In genomic region chr1:50700226-50701020, GRCh38 we compare ENCODE assay signal across 14 cellular contexts.
DNase-seq lines count a peak whose midpoint lies in the region; ATAC-seq, FAIRE-seq and TF ChIP-seq lines count a peak whose summit lies in the region.
"Had no signal": no experiment of that assay in that cellular context is flagged by ENCODE, and none has a peak within 500 bp of the region (broad histone marks: within the 10 kb centered on the region; RNA-seq: fewer than 3 reads in every experiment).

No MANE protein-coding gene starts in this region.

- no peaks in the 10 kb centered on the region for H3K79me2 ChIP-seq in smooth muscle cell (ENCODE audit: low read depth)

- no peak for TF ChIP-seq CTCF in VCaP (conservative IDR thresholded peaks at IDR 0.05)
- no peak for TF ChIP-seq CTCF in smooth muscle cell (IDR thresholded peaks at IDR 0.05; ENCODE audit: borderline replicate concordance, insufficient read depth, poor library complexity, severe bottlenecking)

- no peak overlapping the region for H3K4me3 ChIP-seq in smooth muscle cell
- H3K4me3 ChIP-seq: colonic mucosa had no signal

- ATAC-seq in GM19455 (IDR thresholded peaks at IDR 0.05; ENCODE audit: unreplicated experiment) = no peak
- ATAC-seq in GM21528 (IDR thresholded peaks at IDR 0.05; ENCODE audit: low FRiP score, unreplicated experiment) = no peak
- ATAC-seq in HG03432 (IDR thresholded peaks at IDR 0.05; ENCODE audit: unreplicated experiment) = no peak
- ATAC-seq: activated CD8-positive, alpha-beta memory T cell treated with anti-CD3 and anti-CD28 coated beads, Interleukin-2, amount 10 ng/mL, durations not matched to agents 7 days and 5 days; stimulated activated effector memory CD8-positive, alpha-beta T cell treated with anti-CD3 and anti-CD28 coated beads, Interleukin-12 subunit alpha, Interleukin-12 subunit beta, amount 100 ng/mL, for 72 hours had no signal

- DNase-seq in NCI-H2081 treated with DMSO at 0.1 percent for 48 hours (lab: John Stamatoyannopoulos, UW) (peak; percentile 94), iPS-NIHi11 (ENCODE audit: low spot score) (peak; percentile 35), smooth muscle cell (lab: John Stamatoyannopoulos, UW; ENCODE audit: unreplicated experiment) (no peak)
- DNase-seq: activated CD8-positive, alpha-beta memory T cell treated with anti-CD3 and anti-CD28 coated beads, Interleukin-2, amount 10 ng/mL, durations not matched to agents 7 days and 5 days; colonic mucosa; immature natural killer cell; NCI-H526; stimulated activated CD4-positive, alpha-beta T cell treated with anti-CD3 and anti-CD28 coated beads, Interleukin-4, amount 100 ng/mL, for 1 hour had no signal

- H2AFZ ChIP-seq in smooth muscle cell (ENCODE audit: low read depth) = no peak overlapping the region

- no peaks in the 10 kb centered on the region for H3K36me3 ChIP-seq in smooth muscle cell (ENCODE audit: low read depth)
- H3K36me3 ChIP-seq: colonic mucosa had no signal

- H3K27me3 ChIP-seq in smooth muscle cell (ENCODE audit: low read depth) = no peaks in the 10 kb centered on the region
- H3K27me3 ChIP-seq: colonic mucosa had no signal

- no peaks in the 10 kb centered on the region for H3K9me3 ChIP-seq in smooth muscle cell (replicated peaks; ENCODE audit: low read depth)
- H3K9me3 ChIP-seq: colonic mucosa had no signal

- H3K9ac ChIP-seq in smooth muscle cell (ENCODE audit: low read depth) = no peak overlapping the region

- H3F3A ChIP-seq in smooth muscle cell (ENCODE audit: low read depth) = no peaks in the 10 kb centered on the region

- FAIRE-seq in G401.6 (lab: Jason Lieb, UNC) = peak; percentile 23

- H3K27ac ChIP-seq in VCaP (peak overlapping the region; percentile 62), smooth muscle cell (ENCODE audit: low read depth) (no peak overlapping the region)
- H3K27ac ChIP-seq: colonic mucosa had no signal

- whole genome bisulfite sequencing in smooth muscle cell (ENCODE audit: low lambda C conversion rate) = 53% methylated on average over 5 of the region's 5 CpGs

- no peak overlapping the region for H3K4me2 ChIP-seq in smooth muscle cell

- peaks cover 12% of the 10 kb centered on the region for H4K20me1 ChIP-seq in smooth muscle cell (ENCODE audit: low read depth)

- peaks cover 50% of the 10 kb centered on the region for H3K4me1 ChIP-seq in smooth muscle cell (ENCODE audit: low read depth)
- H3K4me1 ChIP-seq: colonic mucosa had no signal
